24 cellular contexts compared by ENCODE assay signal in the genomic region with DNA sequence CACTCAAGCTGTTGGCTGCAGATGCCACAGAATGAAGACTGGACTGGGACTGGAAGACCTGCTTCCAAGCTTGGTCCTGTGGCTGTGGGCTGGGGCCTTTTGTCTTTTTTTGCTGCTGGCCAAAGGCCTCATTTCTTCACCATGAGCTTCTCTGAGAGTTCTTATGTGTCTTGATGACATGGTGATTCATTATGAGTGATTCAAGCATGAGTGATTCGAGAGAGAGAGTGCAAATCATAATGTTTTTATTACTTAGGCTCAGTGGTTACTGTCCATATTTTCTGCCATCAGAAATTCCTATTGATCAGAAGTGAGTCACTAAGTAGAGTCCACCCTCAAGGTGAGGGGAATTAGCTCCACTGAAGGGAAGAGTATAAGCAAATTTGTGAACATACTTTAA.
"Had no signal": no experiment of that assay in that cellular context is flagged by ENCODE, and none has a peak within 500 bp of the region (broad histone marks: within the 10 kb centered on the region; RNA-seq: fewer than 3 reads in every experiment).

No MANE protein-coding gene starts in this region.

- H3K9me3 ChIP-seq: thyroid gland, upper lobe of right lung had no signal

- H3K27ac ChIP-seq: brain microvascular endothelial cell, heart right ventricle, lower lobe of right lung, thyroid gland, upper lobe of right lung had no signal

- H3K27me3 Mint-ChIP-seq: activated CD4-positive, alpha-beta memory T cell treated with anti-CD3 and anti-CD28 coated beads for 36 hours; activated naive CD8-positive, alpha-beta T cell treated with anti-CD3 and anti-CD28 coated beads, Interleukin-2, amount 10 ng/mL, durations not matched to agents 7 days and 5 days; central memory CD8-positive, alpha-beta T cell; stimulated activated naive B cell treated with anti-CD40 and anti-IgM and Interleukin-4, amounts not matched to agents 10 μg/mL and 1 μg/mL and 100 μg/mL, for 72 hours had no signal

- H3K4me1 Mint-ChIP-seq: activated naive CD8-positive, alpha-beta T cell treated with anti-CD3 and anti-CD28 coated beads, Interleukin-2, amount 10 ng/mL, durations not matched to agents 7 days and 5 days; central memory CD8-positive, alpha-beta T cell; naive thymus-derived CD4-positive, alpha-beta T cell; neural crest cell; stimulated activated naive B cell treated with anti-CD40 and anti-IgM and Interleukin-4, amounts not matched to agents 10 μg/mL and 1 μg/mL and 100 μg/mL, for 72 hours had no signal

- H3K4me2 ChIP-seq: smooth muscle cell had no signal

- FAIRE-seq: colon, keratinocyte had no signal

- H3K36me3 Mint-ChIP-seq: activated CD4-positive, alpha-beta memory T cell treated with anti-CD3 and anti-CD28 coated beads for 36 hours; activated naive CD8-positive, alpha-beta T cell treated with anti-CD3 and anti-CD28 coated beads, Interleukin-2, amount 10 ng/mL, durations not matched to agents 7 days and 5 days; stimulated activated naive B cell treated with anti-CD40 and anti-IgM and Interleukin-4, amounts not matched to agents 10 μg/mL and 1 μg/mL and 100 μg/mL, for 72 hours had no signal

- H3K36me3 ChIP-seq: brain microvascular endothelial cell, heart right ventricle, lower lobe of right lung, thyroid gland, upper lobe of right lung had no signal

- H3K4me3 ChIP-seq: heart right ventricle, lower lobe of right lung, smooth muscle cell, thyroid gland, upper lobe of right lung had no signal

- H3K27ac Mint-ChIP-seq: activated CD4-positive, alpha-beta memory T cell treated with anti-CD3 and anti-CD28 coated beads for 36 hours; activated naive CD4-positive, alpha-beta T cell treated with anti-CD3 and anti-CD28 coated beads for 36 hours; activated naive CD8-positive, alpha-beta T cell treated with anti-CD3 and anti-CD28 coated beads, Interleukin-2, amount 10 ng/mL, durations not matched to agents 7 days and 5 days; activated T-cell treated with anti-CD3 and anti-CD28 coated beads, Interleukin-2, amount 50 U/mL, for 72 hours; naive thymus-derived CD4-positive, alpha-beta T cell; stimulated activated naive B cell treated with anti-CD40 and anti-IgM and Interleukin-4, amounts not matched to agents 10 μg/mL and 1 μg/mL and 100 μg/mL, for 72 hours had no signal

- H3K4me1 ChIP-seq: heart right ventricle, lower lobe of right lung, thyroid gland, upper lobe of right lung had no signal

- H3K4me3 Mint-ChIP-seq: activated CD4-positive, alpha-beta memory T cell treated with anti-CD3 and anti-CD28 coated beads for 36 hours; activated naive CD4-positive, alpha-beta T cell treated with anti-CD3 and anti-CD28 coated beads for 36 hours; activated naive CD8-positive, alpha-beta T cell treated with anti-CD3 and anti-CD28 coated beads, Interleukin-2, amount 10 ng/mL, durations not matched to agents 7 days and 5 days; activated T-cell treated with anti-CD3 and anti-CD28 coated beads, Interleukin-2, amount 50 U/mL, for 72 hours; central memory CD8-positive, alpha-beta T cell; naive thymus-derived CD4-positive, alpha-beta T cell; neural crest cell; stimulated activated naive B cell treated with anti-CD40 and anti-IgM and Interleukin-4, amounts not matched to agents 10 μg/mL and 1 μg/mL and 100 μg/mL, for 72 hours had no signal

- H3K27me3 ChIP-seq: brain microvascular endothelial cell, heart right ventricle, thyroid gland, upper lobe of right lung had no signal

- DNase-seq: activated CD4-positive, alpha-beta memory T cell treated with anti-CD3 and anti-CD28 coated beads for 36 hours; activated CD4-positive, alpha-beta T cell treated with anti-CD3 and anti-CD28 coated beads for 48 hours; activated effector memory CD4-positive, alpha-beta T cell treated with Interleukin-2 at 50 U/mL for 16 hours; activated naive CD4-positive, alpha-beta T cell treated with anti-CD3 and anti-CD28 coated beads for 36 hours; activated naive CD8-positive, alpha-beta T cell treated with anti-CD3 and anti-CD28 coated beads, Interleukin-2, amount 10 ng/mL, durations not matched to agents 7 days and 5 days; activated T-cell treated with anti-CD3 and anti-CD28 coated beads, Interleukin-2, amount 50 U/mL, for 72 hours; brain microvascular endothelial cell; heart right ventricle; lower lobe of right lung; naive thymus-derived CD4-positive, alpha-beta T cell; stimulated activated CD4-positive, alpha-beta T cell treated with anti-CD3 and anti-CD28 coated beads, Interleukin-15, amount 100 ng/mL, for 24 hours; stimulated activated CD4-positive, alpha-beta T cell treated with anti-CD3 and anti-CD28 coated beads, Interleukin-2, amount 100 ng/mL, for 48 hours; stimulated activated CD8-positive, alpha-beta memory T cell treated with anti-CD3 and anti-CD28 coated beads, Interleukin-4, amount 100 ng/mL, for 48 hours; stimulated activated naive B cell treated with anti-CD40 and anti-IgM and Interleukin-4, amounts not matched to agents 10 μg/mL and 1 μg/mL and 100 μg/mL, for 72 hours; substantia nigra; thyroid gland; upper lobe of right lung had no signal

- ATAC-seq: activated T-cell treated with anti-CD3 and anti-CD28 coated beads, Interleukin-2, amount 50 U/mL, for 72 hours; heart right ventricle; left lobe of liver; lower lobe of right lung; naive thymus-derived CD4-positive, alpha-beta T cell; sciatic nerve; stimulated activated naive B cell treated with anti-CD40 and anti-IgM and Interleukin-4, amounts not matched to agents 10 μg/mL and 1 μg/mL and 100 μg/mL, for 72 hours; upper lobe of right lung had no signal
